26 cellular contexts compared by ENCODE assay signal in genomic region chr4:9946171-9946570, GRCh38.
DNase-seq lines count a peak whose midpoint lies in the region; ATAC-seq, FAIRE-seq and TF ChIP-seq lines count a peak whose summit lies in the region.
"Had no signal": no experiment of that assay in that cellular context is flagged by ENCODE, and none has a peak within 500 bp of the region (broad histone marks: within the 10 kb centered on the region; RNA-seq: fewer than 3 reads in every experiment).

No MANE protein-coding gene starts in this region.

- no peak overlapping the region for H3K56ac ChIP-seq in mesendoderm (ENCODE audit: low read length)

- no peak overlapping the region for H2AK5ac ChIP-seq in mesendoderm (ENCODE audit: low read length)

- H3K36me3 ChIP-seq in esophagus muscularis mucosa (peaks cover 0 to 9% (median 4%) of the 10 kb centered on the region in 4 donors), body of pancreas (replicated peaks in 1 of 2; ENCODE audit: insufficient read depth in 1 of 2, low read depth in 2 of 2) (no peaks in the 10 kb centered on the region), mesendoderm (ENCODE audit: control insufficient read depth, insufficient read depth, low read length) (no peaks in the 10 kb centered on the region)
- H3K36me3 ChIP-seq: BE2C had no signal

- CTCF ChIA-PET in A549 (lab: Yijun Ruan, JAX): no interaction called here

- H3K79me2 ChIP-seq in mesendoderm (ENCODE audit: control insufficient read depth, insufficient read depth, low read length): no peaks in the 10 kb centered on the region

- no peak overlapping the region for H4K8ac ChIP-seq in mesendoderm (ENCODE audit: low read depth, low read length)

- H3K27me3 ChIP-seq in esophagus muscularis mucosa (no peaks in the 10 kb centered on the region), body of pancreas (no peaks in the 10 kb centered on the region), mesendoderm (ENCODE audit: insufficient read depth, low read length, poor library complexity) (no peaks in the 10 kb centered on the region)
- H3K27me3 ChIP-seq: BE2C; BLaER1 treated with 17β-estradiol and CSF1 and Interleukin-3, amounts not matched to agents 10 nM and 100 nM had no signal

- H3K4me2 ChIP-seq in A549: no peak overlapping the region
- no peak overlapping the region for H3K4me2 ChIP-seq in mesendoderm (ENCODE audit: low read length)
- H3K4me2 ChIP-seq: BLaER1 treated with 17β-estradiol and CSF1 and Interleukin-3, amounts not matched to agents 10 nM and 100 nM; GM23338 had no signal

- DNase-seq in activated CD8-positive, alpha-beta memory T cell treated with anti-CD3 and anti-CD28 coated beads for 24 hours: peak; percentile 3
- DNase-seq in activated CD8-positive, alpha-beta memory T cell treated with anti-CD3 and anti-CD28 coated beads, Interleukin-2, amount 50 U/mL, for 4 hours: no peak
- no peak for DNase-seq in A549 (ENCODE audit: low read depth in 1 of 2, low spot score in 1 of 2)
- DNase-seq in activated CD8-positive, alpha-beta memory T cell treated with anti-CD3 and anti-CD28 coated beads, Interleukin-2, amount 50 U/mL, for 48 hours: peak; percentile 7
- DNase-seq in esophagus muscularis mucosa (ENCODE audit: extremely low spot score): peak; percentile 24
- no peak for DNase-seq in body of pancreas
- DNase-seq in mesendoderm: no peak
- DNase-seq: ACHN; AML-193; BE2C; CD4-positive, alpha-beta T cell; CD8-positive, alpha-beta memory T cell; DMS 273 treated with DMSO at 0.1 percent for 48 hours; DMS79; EL; GDM1; HCEC 1CT had no signal

- H3K4me3 ChIP-seq in A549 (no peak overlapping the region), esophagus muscularis mucosa (no peak overlapping the region), body of pancreas (no peak overlapping the region), mesendoderm (ENCODE audit: low read length) (no peak overlapping the region)
- H3K4me3 ChIP-seq: BLaER1 treated with 17β-estradiol and CSF1 and Interleukin-3, amounts not matched to agents 10 nM and 100 nM; GM12878; GM23338 had no signal

- ATAC-seq in A549 (no peak), HG02938 (IDR thresholded peaks at IDR 0.05; ENCODE audit: unreplicated experiment) (no peak), body of pancreas (no peak)
- ATAC-seq: GM12878, GM23338 had no signal

- H3K9ac ChIP-seq in mesendoderm (ENCODE audit: low read length): no peak overlapping the region
- H3K9ac ChIP-seq: BLaER1 treated with 17β-estradiol and CSF1 and Interleukin-3, amounts not matched to agents 10 nM and 100 nM had no signal

- no peak for FAIRE-seq in A549 (lab: Jason Lieb, UNC)
- FAIRE-seq: A204.1, D721Med, GM12878, GM18507, H54 had no signal

- TF ChIP-seq RAD21 in A549 (conservative IDR thresholded peaks at IDR 0.05 in 1 of 2, IDR thresholded peaks at IDR 0.05 in 1 of 2): no peak

- no peak overlapping the region for H2BK120ac ChIP-seq in mesendoderm (ENCODE audit: low read depth, low read length)

- POLR2A ChIA-PET in A549 (lab: Yijun Ruan, JAX): no interaction called here

- TF ChIP-seq CTCF in A549 (IDR thresholded peaks at IDR 0.05) (no peak), esophagus muscularis mucosa (IDR thresholded peaks at IDR 0.05) (no peak), body of pancreas (IDR thresholded peaks at IDR 0.05) (no peak)

- TF ChIP-seq EP300 in A549 (IDR thresholded peaks at IDR 0.05): no peak
- no peak for TF ChIP-seq EP300 in esophagus muscularis mucosa (IDR thresholded peaks at IDR 0.05)

- H3K18ac ChIP-seq in mesendoderm (ENCODE audit: low read length): no peak overlapping the region

- H2BK15ac ChIP-seq in mesendoderm (replicated peaks; ENCODE audit: low read depth): no peak overlapping the region

- intact Hi-C loops in esophagus muscularis mucosa (cut with DNase I) (no loop called here), body of pancreas (cut with DNase I) (no loop called here)

- H4K5ac ChIP-seq in mesendoderm (ENCODE audit: low read length): no peak overlapping the region

- H3K4me1 ChIP-seq in A549 (no peaks in the 10 kb centered on the region), esophagus muscularis mucosa (peaks cover 0 to 6% (median 0%) of the 10 kb centered on the region in 4 donors), body of pancreas (peaks cover 13% of the 10 kb centered on the region), mesendoderm (ENCODE audit: control insufficient read depth, low read depth, low read length) (no peaks in the 10 kb centered on the region)
- H3K4me1 ChIP-seq: BE2C; BLaER1 treated with 17β-estradiol and CSF1 and Interleukin-3, amounts not matched to agents 10 nM and 100 nM had no signal

- H3K27ac ChIP-seq in A549 (no peak overlapping the region), esophagus muscularis mucosa (replicated peaks in 1 of 4) (no peak overlapping the region), body of pancreas (no peak overlapping the region), mesendoderm (ENCODE audit: low read depth, low read length) (no peak overlapping the region)
- H3K27ac ChIP-seq: 22Rv1; BLaER1 treated with 17β-estradiol and CSF1 and Interleukin-3, amounts not matched to agents 10 nM and 100 nM had no signal

- H3K79me1 ChIP-seq in mesendoderm (ENCODE audit: low read length): no peaks in the 10 kb centered on the region

- H3K4ac ChIP-seq in mesendoderm (ENCODE audit: low read depth, low read length): no peak overlapping the region

- no peak overlapping the region for H3K23ac ChIP-seq in mesendoderm (ENCODE audit: low read length)

- H2BK5ac ChIP-seq in mesendoderm (ENCODE audit: low read length): no peak overlapping the region

- H3K9me3 ChIP-seq in A549 (no peaks in the 10 kb centered on the region), esophagus muscularis mucosa (no peaks in the 10 kb centered on the region), body of pancreas (no peaks in the 10 kb centered on the region)
- H3K9me3 ChIP-seq: BE2C had no signal

- WGBS in A549 (ENCODE audit: missing lambda C conversion rate): 47% methylated on average over 2 of the region's 2 CpGs
- 88% methylated on average over 2 of the region's 2 CpGs for WGBS in esophagus muscularis mucosa
- WGBS in body of pancreas, 2 donors: 92 to 98% methylated on average over 2 of the region's 2 CpGs
- WGBS in mesendoderm (ENCODE audit: extremely low coverage, insufficient coverage, low lambda C conversion rate): no CpG with 5 or more reads among the region's 2 CpGs

- no peak for TF ChIP-seq POLR2A in A549 (IDR thresholded peaks at IDR 0.05; ENCODE audit: low read length)
- no peak for TF ChIP-seq POLR2A in esophagus muscularis mucosa (IDR thresholded peaks at IDR 0.05; ENCODE audit: low read depth)
- TF ChIP-seq POLR2A in body of pancreas (IDR thresholded peaks at IDR 0.05): no peak

TF ChIP-seq in A549, 52 proteins besides CTCF, POLR2A, EP300 and RAD21:
- TF ChIP-seq HEYL (CRISPR knock-in tag; IDR thresholded peaks at IDR 0.05) (no peak), MAFK (IDR thresholded peaks at IDR 0.05; ENCODE audit: partially characterized antibody) (peak; percentile 81), JUN (IDR thresholded peaks at IDR 0.05) (no peak), HOXA7 (CRISPR knock-in tag; IDR thresholded peaks at IDR 0.05) (no peak), CHD4 (IDR thresholded peaks at IDR 0.05; ENCODE audit: borderline replicate concordance) (no peak), SREBF2 (IDR thresholded peaks at IDR 0.05) (no peak), FOXS1 (CRISPR knock-in tag; IDR thresholded peaks at IDR 0.05) (no peak)

Comparison
In these comparisons a context has a peak if more than half of its experiments do, and no peak if none do; other contexts are left out.
1. DNase-seq: peak in activated CD8-positive, alpha-beta memory T cell treated with anti-CD3 and anti-CD28 coated beads for 24 hours (single experiment), activated CD8-positive, alpha-beta memory T cell treated with anti-CD3 and anti-CD28 coated beads, Interleukin-2, amount 50 U/mL, for 48 hours (single experiment) and esophagus muscularis mucosa (single experiment); none in activated CD8-positive, alpha-beta memory T cell treated with anti-CD3 and anti-CD28 coated beads, Interleukin-2, amount 50 U/mL, for 4 hours (single experiment), A549 (0 of 2), body of pancreas (0 of 4) and mesendoderm (single experiment).